Comparison of ENCODE assay signal across 8 cellular contexts in genomic region chr6:63573140-63573898, GRCh38. TPM values are rescaled to one million over a fixed set of nuclear protein-coding genes. Genes with fewer than 3 reads are reported as not detected.
DNase-seq lines count a peak whose midpoint lies in the region; ATAC-seq and TF ChIP-seq lines count a peak whose summit lies in the region.

No MANE protein-coding gene starts in this region.

- H3K9me3 Mint-ChIP-seq in T-cell, result no peaks in the 10 kb centered on the region

- H3K4me1 ChIP-seq in right atrium auricular region (peaks cover 0 to 11% of the 10 kb centered on the region in 2 donors), vagina (peaks cover 24% of the 10 kb centered on the region)

- intact Hi-C loops in vagina (cut with DNase I), result loop anchor here (2.0 kb wide), 1 partner anchor 63 kb away; no protein-coding TSS in a partner anchor

- CTCF ChIA-PET in HEK293T (lab: Yijun Ruan, JAX), result interaction anchor here (0.6 to 1.2 kb wide), 5 partner anchors 24 to 221 kb away, joined by 3 to 5 read pairs (median 3); no protein-coding TSS in a partner anchor
- CTCF ChIA-PET in T-cell (lab: Charles Lee), result interaction anchor here (0.7 to 2.3 kb wide), 8 partner anchors 9 to 191 kb away, joined by 3 to 14 read pairs (median 4); partner anchors contain the start of gene PHF3 (in 1 of the 2)

- H3K27ac Mint-ChIP-seq in T-cell, result peak overlapping the region; percentile 96

- peak overlapping the region; percentile 95 to 99 for H3K4me3 ChIP-seq in right atrium auricular region
- peak overlapping the region; percentile 92 to 93 for H3K4me3 ChIP-seq in vagina

- H3K27me3 ChIP-seq in right atrium auricular region, result no peaks in the 10 kb centered on the region
- H3K27me3 ChIP-seq in vagina, result no peaks in the 10 kb centered on the region

- POLR2A ChIA-PET in HEK293T (lab: Yijun Ruan, JAX), result interaction anchor here (0.8 to 2.0 kb wide), 7 partner anchors 17 to 70 kb away, joined by 3 to 10 read pairs (median 3); partner anchors contain the start of gene PHF3
- POLR2A ChIA-PET in T-cell (lab: Charles Lee), result interaction anchor here (0.6 to 2.4 kb wide), 5 partner anchors 11 to 66 kb away, joined by 3 to 15 read pairs (median 5); partner anchors contain the start of gene PHF3 (in 1 of the 2)

- peak overlapping the region; percentile 90 to 93 (median 91) for H3K4me3 Mint-ChIP-seq in T-cell

- peak; percentile 13 to 55 (median 44) for ATAC-seq in T-cell (replicated peaks in 1 of 4)

- TF ChIP-seq POLR2A in vagina (IDR thresholded peaks at IDR 0.05), result peak in 1 of 2 donors; percentile 80

- TF ChIP-seq CTCF in GM10266 (IDR thresholded peaks at IDR 0.05; ENCODE audit: control insufficient read depth, insufficient read depth, low read depth, missing control alignments) (no peak), right atrium auricular region (IDR thresholded peaks at IDR 0.05) (no peak), vagina (IDR thresholded peaks at IDR 0.05) (no peak)

- H3K9me3 ChIP-seq in right atrium auricular region, result no peaks in the 10 kb centered on the region
- H3K9me3 ChIP-seq in vagina, result no peaks in the 10 kb centered on the region

- H3K36me3 ChIP-seq in right atrium auricular region (peaks cover 18% of the 10 kb centered on the region), vagina (peaks cover 0 to 11% of the 10 kb centered on the region in 2 donors)

- DNase-seq in GM10266 (ENCODE audit: extremely low spot score) (peak; percentile 69), HEK293T (ENCODE audit: extremely low spot score) (peak; percentile 41), MV-4-11 (lab: John Stamatoyannopoulos, UW) (peak; percentile 43), T-cell (peak; percentile 28 to 71 (median 56)), amniotic epithelial cell (ENCODE audit: low read depth) (peak; percentile 55), right atrium auricular region (ENCODE audit: low spot score) (peak; percentile 84), putamen (ENCODE audit: low spot score) (peak; percentile 63), vagina (ENCODE audit: extremely low spot score in 2 of 2) (peak in 1 of 2 donors; percentile 93)

- H3K27me3 Mint-ChIP-seq in T-cell, result no peaks in the 10 kb centered on the region

- peak overlapping the region; percentile 99 to 100 for H3K27ac ChIP-seq in right atrium auricular region
- H3K27ac ChIP-seq in vagina, result peak overlapping the region; percentile 100

- peaks cover 29 to 44% (median 40%) of the 10 kb centered on the region in 3 donors for H3K4me1 Mint-ChIP-seq in T-cell

- peaks cover 12% of the 10 kb centered on the region for H3K36me3 Mint-ChIP-seq in T-cell

TF ChIP-seq in HEK293T, 16 proteins besides CTCF, POLR2A, EP300 and RAD21:
- no peak; the same call in 1 of the 2 replicates for TF ChIP-seq L3MBTL2 (conservative IDR thresholded peaks at IDR 0.05)
- TF ChIP-seq HDGF (IDR thresholded peaks at IDR 0.05; ENCODE audit: borderline replicate concordance), result no peak
- no peak for TF ChIP-seq FOXK2 (IDR thresholded peaks at IDR 0.05)
- TF ChIP-seq CTBP1 (IDR thresholded peaks at IDR 0.05; ENCODE audit: borderline replicate concordance), result no peak; the same call in 1 of the 2 replicates
- no peak for TF ChIP-seq LEF1 (IDR thresholded peaks at IDR 0.05; ENCODE audit: borderline replicate concordance)
- TF ChIP-seq ARNT (IDR thresholded peaks at IDR 0.05), result no peak
- TF ChIP-seq ELF4 (IDR thresholded peaks at IDR 0.05), result no peak
- TF ChIP-seq, protein P1, sequence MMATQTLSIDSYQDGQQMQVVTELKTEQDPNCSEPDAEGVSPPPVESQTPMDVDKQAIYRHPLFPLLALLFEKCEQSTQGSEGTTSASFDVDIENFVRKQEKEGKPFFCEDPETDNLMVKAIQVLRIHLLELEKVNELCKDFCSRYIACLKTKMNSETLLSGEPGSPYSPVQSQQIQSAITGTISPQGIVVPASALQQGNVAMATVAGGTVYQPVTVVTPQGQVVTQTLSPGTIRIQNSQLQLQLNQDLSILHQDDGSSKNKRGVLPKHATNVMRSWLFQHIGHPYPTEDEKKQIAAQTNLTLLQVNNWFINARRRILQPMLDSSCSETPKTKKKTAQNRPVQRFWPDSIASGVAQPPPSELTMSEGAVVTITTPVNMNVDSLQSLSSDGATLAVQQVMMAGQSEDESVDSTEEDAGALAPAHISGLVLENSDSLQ (IDR thresholded peaks at IDR 0.05), result no peak
- TF ChIP-seq SP1 (IDR thresholded peaks at IDR 0.05), result no peak
- no peak for TF ChIP-seq BHLHE40 (IDR thresholded peaks at IDR 0.05; ENCODE audit: borderline replicate concordance)
- no peak for TF ChIP-seq FOXM1 (IDR thresholded peaks at IDR 0.05; ENCODE audit: borderline replicate concordance)
- no peak for TF ChIP-seq NFRKB (IDR thresholded peaks at IDR 0.05)
- TF ChIP-seq FOXA1 (IDR thresholded peaks at IDR 0.05), result no peak
- no peak for TF ChIP-seq ZNF384 (IDR thresholded peaks at IDR 0.05)
- no peak for TF ChIP-seq TARDBP (IDR thresholded peaks at IDR 0.05)
- TF ChIP-seq SUZ12 (IDR thresholded peaks at IDR 0.05), result no peak

RNA-seq across cellular contexts. Expression of gene PTP4A1, which starts 1.0 kb away (rescaled TPM):
- total RNA-seq in T-cell, result 100 to 1,000 TPM in 2 of 5 donors, 10 to 100 TPM in 3; 28.9 to 160 (median 32.0) TPM
- 10 to 100 TPM; 17.1 to 17.9 TPM for total RNA-seq in right atrium auricular region
- 29.5 TPM for total RNA-seq in vagina
